In the genomic region with DNA sequence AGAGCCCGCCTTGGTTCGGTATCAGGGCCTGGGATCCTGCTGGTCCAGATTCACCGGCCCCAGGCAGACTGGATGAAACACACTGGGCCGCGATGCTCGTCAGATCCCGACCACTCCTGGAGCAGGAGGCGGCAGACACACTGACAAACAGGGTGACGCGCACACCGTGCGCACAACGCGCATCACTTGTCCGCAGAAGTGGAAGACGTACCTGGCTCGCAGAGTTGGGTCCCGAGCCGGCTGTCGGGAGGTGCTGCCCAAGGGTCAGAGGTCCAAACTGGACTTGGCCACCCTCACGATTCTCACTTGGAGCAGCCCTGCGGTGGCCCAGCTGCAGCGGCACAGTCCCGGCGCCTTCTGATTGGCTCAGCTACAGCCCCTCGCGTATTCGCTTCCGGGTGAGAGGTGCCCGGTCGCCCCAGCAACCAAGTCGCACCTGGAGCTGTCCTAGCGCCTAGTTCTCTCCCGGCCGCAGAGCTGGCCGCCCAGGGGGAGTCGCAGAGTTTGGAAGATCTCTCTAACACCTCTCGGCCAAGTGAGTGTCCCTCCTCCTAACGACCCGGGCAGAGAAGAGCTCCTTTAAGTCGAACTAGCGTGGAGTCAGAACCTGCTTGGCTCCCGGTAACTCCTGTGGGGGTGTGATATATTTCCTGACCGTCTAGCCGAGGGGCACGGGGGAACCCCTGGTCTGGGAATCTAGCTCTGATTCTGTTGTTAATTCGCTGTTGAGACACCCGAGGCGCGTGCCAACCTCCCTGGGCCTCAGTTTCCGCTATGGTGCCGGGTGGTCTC, we compare ENCODE assay signal across 8 cellular contexts. TPM values are rescaled to one million over a fixed set of nuclear protein-coding genes. Genes with fewer than 3 reads are reported as not detected.
DNase-seq lines count a peak whose midpoint lies in the region; ATAC-seq, FAIRE-seq and TF ChIP-seq lines count a peak whose summit lies in the region.

DHX57 (minus strand) TSS at position 359 of the 792 bp plus-strand sequence. CDS start 7,529 bp downstream, outside the sequence.
MORN2 (plus strand) TSS at position 401 of the 792 bp plus-strand sequence.

- peak; percentile 48; the same call in 1 of the 2 replicates for TF ChIP-seq RAD21 in HepG2 (CRISPR knock-in tag; IDR thresholded peaks at IDR 0.05)

- FAIRE-seq in GM19239 (lab: Jason Lieb, UNC) (peak; percentile 85), HepG2 (lab: Jason Lieb, UNC) (peak; percentile 63)

- H3K36me3 Mint-ChIP-seq in activated CD4-positive, alpha-beta T cell treated with anti-CD3 and anti-CD28 coated beads, Interleukin-2, amount 10 ng/mL, durations not matched to agents 24 days and 14 days (ENCODE audit: low read depth), result peaks cover 11% of the 10 kb centered on the region
- peaks cover 34% of the 10 kb centered on the region for H3K36me3 Mint-ChIP-seq in dendritic cell treated with granulocyte-macrophage colony-stimulating factor and Interleukin-4, amounts not matched to agents 40 ng/mL and 50 ng/mL, for 4 days (ENCODE audit: low read depth)

- H3K9me3 ChIP-seq in BLaER1 treated with 17β-estradiol and CSF1 and Interleukin-3, amounts not matched to agents 10 nM and 100 nM (replicated peaks in 1 of 11), result peaks cover 14 to 30% (median 25%) of the 10 kb centered on the region in 11 experiments
- H3K9me3 ChIP-seq in HepG2 (ENCODE audit: low read length), result no peaks in the 10 kb centered on the region

- H3K27me3 Mint-ChIP-seq in activated CD4-positive, alpha-beta T cell treated with anti-CD3 and anti-CD28 coated beads, Interleukin-2, amount 10 ng/mL, durations not matched to agents 24 days and 14 days, result no peaks in the 10 kb centered on the region
- no peaks in the 10 kb centered on the region for H3K27me3 Mint-ChIP-seq in dendritic cell treated with granulocyte-macrophage colony-stimulating factor and Interleukin-4, amounts not matched to agents 40 ng/mL and 50 ng/mL, for 4 days

- TF ChIP-seq EP300 in HepG2 (IDR thresholded peaks at IDR 0.05; ENCODE audit: low read depth in 2 of 2, low read length in 2 of 2), result peak in 1 of 2 experiments; percentile 53; a peak in 1 of 4 replicates
- no peak; the same call in 1 of the 2 replicates for TF ChIP-seq EP300 in HepG2 (CRISPR knock-in tag; IDR thresholded peaks at IDR 0.05; ENCODE audit: borderline replicate concordance)

- TF ChIP-seq POLR2A in HepG2 (IDR thresholded peaks at IDR 0.05; ENCODE audit: insufficient read depth in 1 of 2, low read depth in 2 of 2, low read length in 2 of 2), result peak; percentile 75 to 88

- intact Hi-C loops in activated CD4-positive, alpha-beta T cell treated with anti-CD3 and anti-CD28 coated beads, Interleukin-2, amount 10 ng/mL, durations not matched to agents 24 days and 14 days (cut with micrococcal nuclease), result loop anchor here (2.0 kb wide), 1 partner anchor 97 kb away; the partner anchor contains the start of gene GEMIN6
- intact Hi-C loops in dendritic cell treated with granulocyte-macrophage colony-stimulating factor and Interleukin-4, amounts not matched to agents 40 ng/mL and 50 ng/mL, for 4 days (cut with micrococcal nuclease), result loop anchor here (2.0 to 10.0 kb wide), 2 partner anchors 101 to 125 kb away; partner anchors contain the start of genes GEMIN6 and SRSF7
- intact Hi-C loops in HepG2 (cut with micrococcal nuclease; ENCODE audit: unreplicated experiment), result loop anchor here (2.0 to 10.0 kb wide), 3 partner anchors 52 to 259 kb away; no protein-coding TSS in a partner anchor

- peak within 1 kb of the TSS; percentile 9 to 76 (median 48); a peak in 20 of 22 replicates for H3K27ac ChIP-seq in BLaER1 treated with 17β-estradiol and CSF1 and Interleukin-3, amounts not matched to agents 10 nM and 100 nM
- H3K27ac ChIP-seq in HepG2 (ENCODE audit: extremely low read length, insufficient read depth, low read length), result peak within 1 kb of the TSS; percentile 54

- peaks cover 21% of the 10 kb centered on the region for H3K4me1 Mint-ChIP-seq in activated CD4-positive, alpha-beta T cell treated with anti-CD3 and anti-CD28 coated beads, Interleukin-2, amount 10 ng/mL, durations not matched to agents 24 days and 14 days
- H3K4me1 Mint-ChIP-seq in dendritic cell treated with granulocyte-macrophage colony-stimulating factor and Interleukin-4, amounts not matched to agents 40 ng/mL and 50 ng/mL, for 4 days (ENCODE audit: low read depth), result peaks cover 27% of the 10 kb centered on the region

- H2AFZ ChIP-seq in HepG2 (ENCODE audit: low read length), result peak within 1 kb of the TSS; percentile 97

- peak; percentile 85 for DNase-seq in GM19239 (ENCODE audit: insufficient read length, low spot score)
- peak; percentile 64 for DNase-seq in NCI-H510A (lab: John Stamatoyannopoulos, UW)
- peak; percentile 95 for DNase-seq in activated CD4-positive, alpha-beta T cell treated with anti-CD3 and anti-CD28 coated beads, Interleukin-2, amount 10 ng/mL, durations not matched to agents 24 days and 14 days
- peak; percentile 87 for DNase-seq in HepG2 (ENCODE audit: low spot score)
- peak; percentile 68 for DNase-seq in stimulated activated CD4-positive, alpha-beta T cell treated with anti-CD3 and anti-CD28 coated beads, Interleukin-2, amount 100 ng/mL, for 4 hours (ENCODE audit: low read depth)

- H3K4me2 ChIP-seq in BLaER1 treated with 17β-estradiol and CSF1 and Interleukin-3, amounts not matched to agents 10 nM and 100 nM, result peak within 1 kb of the TSS; percentile 79 to 96 (median 86)
- peak within 1 kb of the TSS; percentile 95 for H3K4me2 ChIP-seq in HepG2 (ENCODE audit: low read depth, low read length)

- peak within 1 kb of the TSS; percentile 96 for H3K27ac Mint-ChIP-seq in activated CD4-positive, alpha-beta T cell treated with anti-CD3 and anti-CD28 coated beads, Interleukin-2, amount 10 ng/mL, durations not matched to agents 24 days and 14 days
- peak within 1 kb of the TSS; percentile 85 for H3K27ac Mint-ChIP-seq in dendritic cell treated with granulocyte-macrophage colony-stimulating factor and Interleukin-4, amounts not matched to agents 40 ng/mL and 50 ng/mL, for 4 days

- peak within 1 kb of the TSS; percentile 97 for H3K4me3 Mint-ChIP-seq in activated CD4-positive, alpha-beta T cell treated with anti-CD3 and anti-CD28 coated beads, Interleukin-2, amount 10 ng/mL, durations not matched to agents 24 days and 14 days
- peak within 1 kb of the TSS; percentile 85 for H3K4me3 Mint-ChIP-seq in dendritic cell treated with granulocyte-macrophage colony-stimulating factor and Interleukin-4, amounts not matched to agents 40 ng/mL and 50 ng/mL, for 4 days

- peaks cover 0 to 8% (median 0%) of the 10 kb centered on the region in 11 experiments; a peak in 4 of 22 replicates for H3K36me3 ChIP-seq in BLaER1 treated with 17β-estradiol and CSF1 and Interleukin-3, amounts not matched to agents 10 nM and 100 nM
- no peaks in the 10 kb centered on the region for H3K36me3 ChIP-seq in HepG2 (replicated peaks in 1 of 2; ENCODE audit: control insufficient read depth in 1 of 2, insufficient read depth in 2 of 2, low read length in 2 of 2)

- peak within 1 kb of the TSS; percentile 67 to 86 (median 73) for H3K4me3 ChIP-seq in BLaER1 treated with 17β-estradiol and CSF1 and Interleukin-3, amounts not matched to agents 10 nM and 100 nM
- peak within 1 kb of the TSS; percentile 58 to 97 (median 81) for H3K4me3 ChIP-seq in HepG2 (replicated peaks in 1 of 3; ENCODE audit: insufficient read depth in 1 of 3, low read depth in 2 of 3, low read length in 3 of 3)

- H3K79me2 ChIP-seq in HepG2 (ENCODE audit: insufficient read depth, low read length), result peaks cover 35% of the 10 kb centered on the region

- peaks cover 11 to 17% (median 14%) of the 10 kb centered on the region in 10 experiments; a peak in 16 of 20 replicates for H3K4me1 ChIP-seq in BLaER1 treated with 17β-estradiol and CSF1 and Interleukin-3, amounts not matched to agents 10 nM and 100 nM
- peaks cover 28% of the 10 kb centered on the region for H3K4me1 ChIP-seq in HepG2 (ENCODE audit: insufficient read depth, low read length)

- POLR2A ChIA-PET in HepG2 (lab: Yijun Ruan, JAX), result interaction anchor here (0.7 to 2.4 kb wide), 7 partner anchors 18 to 275 kb away, joined by 3 to 8 read pairs (median 4); partner anchors contain the start of genes SOS1 and SRSF7

- H3K27me3 ChIP-seq in BLaER1 treated with 17β-estradiol and CSF1 and Interleukin-3, amounts not matched to agents 10 nM and 100 nM, result peaks cover 0 to 17% (median 12%) of the 10 kb centered on the region in 11 experiments; a peak in 8 of 22 replicates
- H3K27me3 ChIP-seq in HepG2 (ENCODE audit: control insufficient read depth in 1 of 2, insufficient read depth in 2 of 2, low read length in 2 of 2), result no peaks in the 10 kb centered on the region; a peak in 1 of 5 replicates

- in situ Hi-C loops in HepG2 (cut with HindIII; ENCODE audit: extremely low pct_ligation_motif_present, low pct_unique_long_range_greater_than_20kb), result no loop called here

- TF ChIP-seq CTCF in HepG2 (CRISPR knock-in tag; IDR thresholded peaks at IDR 0.05), result peak; percentile 14; the same call in 1 of the 2 replicates

- peak within 1 kb of the TSS; percentile 63 to 83 (median 77) for H3K9ac ChIP-seq in BLaER1 treated with 17β-estradiol and CSF1 and Interleukin-3, amounts not matched to agents 10 nM and 100 nM
- H3K9ac ChIP-seq in HepG2 (ENCODE audit: insufficient read depth, low read depth, low read length), result peak within 1 kb of the TSS; percentile 74

- no peaks in the 10 kb centered on the region for H4K20me1 ChIP-seq in BLaER1 treated with 17β-estradiol and CSF1 and Interleukin-3, amounts not matched to agents 10 nM and 100 nM
- no peaks in the 10 kb centered on the region for H4K20me1 ChIP-seq in HepG2 (ENCODE audit: insufficient read depth, low read length)

- no TSS peak for BruUV-seq in HepG2 (replicated peaks; lab: Mats Ljungman, UMichigan)

- CTCF ChIA-PET in HepG2 (lab: Yijun Ruan, JAX; ENCODE audit: low intra/inter-chr PET ratio, low total read pairs), result no interaction called here

- ATAC-seq in HG03439 (IDR thresholded peaks at IDR 0.05; ENCODE audit: unreplicated experiment) (peak; percentile 100), HepG2 (peak; percentile 99)

- 0% methylated on average over 31 of the region's 52 CpGs for WGBS in HepG2 (ENCODE audit: low lambda C conversion rate)

- peaks cover 8% of the 10 kb centered on the region for H3K9me3 Mint-ChIP-seq in activated CD4-positive, alpha-beta T cell treated with anti-CD3 and anti-CD28 coated beads, Interleukin-2, amount 10 ng/mL, durations not matched to agents 24 days and 14 days
- peaks cover 19% of the 10 kb centered on the region for H3K9me3 Mint-ChIP-seq in dendritic cell treated with granulocyte-macrophage colony-stimulating factor and Interleukin-4, amounts not matched to agents 40 ng/mL and 50 ng/mL, for 4 days

RNA-seq across cellular contexts. Expression of gene DHX57, which starts in this region (rescaled TPM):
- 21.0 and 24.3 TPM in 2 replicates for total RNA-seq in activated CD4-positive, alpha-beta T cell treated with anti-CD3 and anti-CD28 coated beads, Interleukin-2, amount 10 ng/mL, durations not matched to agents 24 days and 14 days
- 24.2 and 33.3 TPM in 2 replicates for total RNA-seq in HepG2 (2016; rRNA removed; fragmentation: Illumina TruSeq; extraction: Trizol)
- total RNA-seq in HepG2 (2016; cell fraction: cytosol; rRNA removed; fragmentation: Illumina TruSeq; extraction: Trizol; ENCODE audit: low read depth), result 5.9 and 6.1 TPM in 2 replicates
- total RNA-seq in HepG2 (2016; cell fraction: insoluble cytoplasmic fraction; rRNA removed; fragmentation: Illumina TruSeq; extraction: Trizol), result 21.5 and 35.3 TPM in 2 replicates
- 8.5 and 9.0 TPM in 2 replicates for total RNA-seq in HepG2 (2016; cell fraction: membrane; rRNA removed; fragmentation: Illumina TruSeq; extraction: Trizol)
- 22.5 and 29.3 TPM in 2 replicates for total RNA-seq in HepG2 (2016; cell fraction: nucleus; rRNA removed; fragmentation: Illumina TruSeq; extraction: Trizol)
- 9.2 and 10.3 TPM in 2 replicates for polyA plus RNA-seq in HepG2 (2011; rRNA removed)
- polyA plus RNA-seq in HepG2 (2011; cell fraction: cytosol; rRNA removed), result 5.0 and 6.8 TPM in 2 replicates
- 5.3 and 7.3 TPM in 2 replicates for polyA plus RNA-seq in HepG2 (2011; cell fraction: nucleus; rRNA removed)
- polyA plus RNA-seq in HepG2 (2012), result 8.2 and 11.0 TPM in 2 replicates
- polyA plus RNA-seq in HepG2 (2016; cell fraction: cytosol; fragmentation: Illumina TruSeq; extraction: Trizol; ENCODE audit: low read depth), result 0.76 and 1.6 TPM in 2 replicates
- 28.0 and 28.1 TPM in 2 replicates for polyA plus RNA-seq in HepG2 (2016; cell fraction: insoluble cytoplasmic fraction; fragmentation: Illumina TruSeq; extraction: Trizol; ENCODE audit: low read depth)
- polyA plus RNA-seq in HepG2 (2016; cell fraction: membrane; fragmentation: Illumina TruSeq; extraction: Trizol; ENCODE audit: low read depth), result 2.1 and 3.6 TPM in 2 replicates
- 26.5 and 31.9 TPM in 2 replicates for polyA plus RNA-seq in HepG2 (2016; cell fraction: nucleus; fragmentation: Illumina TruSeq; extraction: Trizol; ENCODE audit: insufficient read depth, low read depth)
- 15.2 and 21.4 TPM in 2 replicates for polyA minus RNA-seq in HepG2 (2011; rRNA and poly(A)+ RNA removed; ENCODE audit: low replicate concordance)
- 10.3 and 17.1 TPM in 2 replicates for polyA minus RNA-seq in HepG2 (2011; cell fraction: cytosol; rRNA and poly(A)+ RNA removed)
- 26.0 and 39.3 TPM in 2 replicates for polyA minus RNA-seq in HepG2 (2011; cell fraction: nucleus; rRNA and poly(A)+ RNA removed)

RNA-seq across cellular contexts. Expression of gene MORN2, which starts in this region (rescaled TPM):
- total RNA-seq in activated CD4-positive, alpha-beta T cell treated with anti-CD3 and anti-CD28 coated beads, Interleukin-2, amount 10 ng/mL, durations not matched to agents 24 days and 14 days, result 4.9 and 5.9 TPM in 2 replicates
- total RNA-seq in HepG2 (2016; rRNA removed; fragmentation: Illumina TruSeq; extraction: Trizol), result 28.0 and 38.6 TPM in 2 replicates
- 15.2 and 17.8 TPM in 2 replicates for total RNA-seq in HepG2 (2016; cell fraction: cytosol; rRNA removed; fragmentation: Illumina TruSeq; extraction: Trizol; ENCODE audit: low read depth)
- 26.8 and 38.7 TPM in 2 replicates for total RNA-seq in HepG2 (2016; cell fraction: insoluble cytoplasmic fraction; rRNA removed; fragmentation: Illumina TruSeq; extraction: Trizol)
- total RNA-seq in HepG2 (2016; cell fraction: membrane; rRNA removed; fragmentation: Illumina TruSeq; extraction: Trizol), result 21.3 and 23.0 TPM in 2 replicates
- 10.8 and 13.4 TPM in 2 replicates for total RNA-seq in HepG2 (2016; cell fraction: nucleus; rRNA removed; fragmentation: Illumina TruSeq; extraction: Trizol)
- polyA plus RNA-seq in HepG2 (2011; rRNA removed), result 4.6 and 7.0 TPM in 2 replicates
- polyA plus RNA-seq in HepG2 (2011; cell fraction: cytosol; rRNA removed), result 3.8 and 5.3 TPM in 2 replicates
- 0.76 and 1.3 TPM in 2 replicates for polyA plus RNA-seq in HepG2 (2011; cell fraction: nucleus; rRNA removed)
- polyA plus RNA-seq in HepG2 (2012), result 8.9 and 12.7 TPM in 2 replicates
- 16.5 and 17.4 TPM in 2 replicates for polyA plus RNA-seq in HepG2 (2016; cell fraction: cytosol; fragmentation: Illumina TruSeq; extraction: Trizol; ENCODE audit: low read depth)
- 36.3 and 42.2 TPM in 2 replicates for polyA plus RNA-seq in HepG2 (2016; cell fraction: insoluble cytoplasmic fraction; fragmentation: Illumina TruSeq; extraction: Trizol; ENCODE audit: low read depth)
- polyA plus RNA-seq in HepG2 (2016; cell fraction: membrane; fragmentation: Illumina TruSeq; extraction: Trizol; ENCODE audit: low read depth), result 21.4 and 21.5 TPM in 2 replicates
- 19.3 and 21.2 TPM in 2 replicates for polyA plus RNA-seq in HepG2 (2016; cell fraction: nucleus; fragmentation: Illumina TruSeq; extraction: Trizol; ENCODE audit: insufficient read depth, low read depth)
- 0.58 and 1.8 TPM in 2 replicates for polyA minus RNA-seq in HepG2 (2011; rRNA and poly(A)+ RNA removed; ENCODE audit: low replicate concordance)
- polyA minus RNA-seq in HepG2 (2011; cell fraction: cytosol; rRNA and poly(A)+ RNA removed), result 2.3 and 2.4 TPM in 2 replicates
- 1.8 and 3.2 TPM in 2 replicates for polyA minus RNA-seq in HepG2 (2011; cell fraction: nucleus; rRNA and poly(A)+ RNA removed)

Comparison
In these comparisons a context has a peak if more than half of its experiments do, and no peak if none do; other contexts are left out.
1. Peak in every context shown above with its lines: DNase-seq, ATAC-seq, H3K4me3 ChIP-seq and H3K27ac ChIP-seq.